Comparison of ENCODE assay signal across 1 cellular context in genomic region chr3:182486459-182486858, GRCh38.
TF ChIP-seq lines count a peak whose summit lies in the region.

No MANE protein-coding gene starts in this region.

TF ChIP-seq in HEK293, 187 proteins besides CTCF, POLR2A, EP300 and RAD21 (continued from another document):
- TF ChIP-seq ZNF398 (tag by site-specific recombination; IDR thresholded peaks at IDR 0.05), result peak; percentile 37; the same call in 1 of the 2 replicates
- TF ChIP-seq ZNF585B (tag by site-specific recombination; IDR thresholded peaks at IDR 0.05), result no peak
- TF ChIP-seq ZNF629 (tag by site-specific recombination; IDR thresholded peaks at IDR 0.05), result no peak
- peak; percentile 69 for TF ChIP-seq PRDM6 (tag by site-specific recombination; IDR thresholded peaks at IDR 0.05)
- TF ChIP-seq HOXD13 (CRISPR knock-in tag; IDR thresholded peaks at IDR 0.05; ENCODE audit: borderline replicate concordance), result no peak
- no peak for TF ChIP-seq ZNF785 (tag by site-specific recombination; IDR thresholded peaks at IDR 0.05)
- no peak for TF ChIP-seq ZXDB (tag by site-specific recombination; IDR thresholded peaks at IDR 0.05)
- TF ChIP-seq PRDM1 (tag by site-specific recombination; IDR thresholded peaks at IDR 0.05), result peak; percentile 70
- peak; percentile 11; the same call in 1 of the 2 replicates for TF ChIP-seq SP7 (tag by site-specific recombination; IDR thresholded peaks at IDR 0.05)
- TF ChIP-seq PRDM10 (tag by site-specific recombination; IDR thresholded peaks at IDR 0.05), result 0 out of 2 replicates have a peak, but pooled peaks have one; percentile 18
- TF ChIP-seq GLIS1 (tag by site-specific recombination; IDR thresholded peaks at IDR 0.05), result peak; percentile 67
- no peak for TF ChIP-seq ZNF549 (tag by site-specific recombination; IDR thresholded peaks at IDR 0.05)
- TF ChIP-seq ZNF664 (tag by site-specific recombination; IDR thresholded peaks at IDR 0.05), result no peak
- no peak for TF ChIP-seq ZNF391 (tag by site-specific recombination; IDR thresholded peaks at IDR 0.05; ENCODE audit: borderline replicate concordance, low read depth)
- TF ChIP-seq ZNF645 (tag by site-specific recombination; IDR thresholded peaks at IDR 0.05), result no peak
- no peak for TF ChIP-seq ZNF776 (tag by site-specific recombination; IDR thresholded peaks at IDR 0.05; ENCODE audit: borderline replicate concordance)
- TF ChIP-seq ZBTB1 (tag by site-specific recombination; IDR thresholded peaks at IDR 0.05), result no peak
- peak; percentile 77 for TF ChIP-seq WT1 (tag by site-specific recombination; IDR thresholded peaks at IDR 0.05)
- TF ChIP-seq ZFP3 (tag by site-specific recombination; IDR thresholded peaks at IDR 0.05; ENCODE audit: low read depth), result no peak
- TF ChIP-seq SP3 (tag by site-specific recombination; IDR thresholded peaks at IDR 0.05), result no peak
- no peak for TF ChIP-seq ZNF837 (tag by site-specific recombination; IDR thresholded peaks at IDR 0.05)
